ENCODE assay signal across 9 cellular contexts in genomic region chr20:8019998-8020247, GRCh38. TPM values are rescaled to one million over a fixed set of nuclear protein-coding genes. Genes with fewer than 3 reads are reported as not detected.
DNase-seq lines count a peak whose midpoint lies in the region; ATAC-seq, FAIRE-seq and TF ChIP-seq lines count a peak whose summit lies in the region.
"Had no signal": no experiment of that assay in that cellular context is flagged by ENCODE, and none has a peak within 500 bp of the region (broad histone marks: within the 10 kb centered on the region; RNA-seq: fewer than 3 reads in every experiment).

No MANE protein-coding gene starts in this region.

- no peak overlapping the region for H2AK5ac ChIP-seq in H9 (ENCODE audit: insufficient read length, low read length)

- no peak overlapping the region for H3K23ac ChIP-seq in H9 (ENCODE audit: insufficient read length, low read depth, low read length)

- H3K36me3 ChIP-seq in adipocyte (ENCODE audit: control insufficient read depth, insufficient read depth, low read length, severe bottlenecking) (no peaks in the 10 kb centered on the region), keratinocyte (ENCODE audit: control insufficient read depth in 2 of 2, extremely low read depth in 1 of 2, insufficient read depth in 2 of 2, low read length in 2 of 2) (no peaks in the 10 kb centered on the region), stomach smooth muscle (ENCODE audit: control insufficient read depth in 2 of 2, insufficient read depth in 2 of 2, low read length in 2 of 2) (no peaks in the 10 kb centered on the region)

- no peak overlapping the region for H3T11ph ChIP-seq in H9 (ENCODE audit: low read length)

- peak overlapping the region; percentile 40 for H2BK120ac ChIP-seq in H9 (ENCODE audit: low read depth, low read length, poor library complexity, severe bottlenecking)

- FAIRE-seq in keratinocyte (lab: Jason Lieb, UNC) (no peak), HTR-8/SVneo (lab: Jason Lieb, UNC) (no peak)

- DNase-seq in H9 (no peak), adipocyte (ENCODE audit: low read depth) (no peak), keratinocyte (ENCODE audit: low read depth, low spot score) (no peak), HTR-8/SVneo (ENCODE audit: insufficient read length, low spot score) (no peak)
- DNase-seq in activated T-cell treated with anti-CD3 and anti-CD28 coated beads, Interleukin-2, amount 50 U/mL, for 1 hour, result no peak

- peak overlapping the region; percentile 41; the same call in 1 of the 2 replicates for H3K14ac ChIP-seq in H9 (ENCODE audit: insufficient read depth, low read length)

- no peak overlapping the region for H3K56ac ChIP-seq in H9 (ENCODE audit: insufficient read length, low read depth, low read length)

- no peaks in the 10 kb centered on the region for H4K20me1 ChIP-seq in H9 (ENCODE audit: control insufficient read depth, insufficient read depth, insufficient read length)
- no peaks in the 10 kb centered on the region for H4K20me1 ChIP-seq in keratinocyte (ENCODE audit: control insufficient read depth, extremely low read depth, insufficient read depth, low read length)

- peak overlapping the region; percentile 92 for H3K4me3 ChIP-seq in adipocyte (ENCODE audit: low read length)
- peak overlapping the region; percentile 72 to 86 (median 73) for H3K4me3 ChIP-seq in keratinocyte (ENCODE audit: control insufficient read depth in 2 of 3, extremely low read depth in 1 of 3, insufficient read depth in 2 of 3, low read depth in 1 of 3, low read length in 3 of 3)
- H3K4me3 ChIP-seq in stomach smooth muscle (ENCODE audit: low read length in 2 of 2), result peak overlapping the region; percentile 91 to 97

- dilution Hi-C loops in keratinocyte (cut with MboI; ENCODE audit: extremely low pct_ligation_motif_present, low sequenced_read_pairs), result no loop called here

- no peak overlapping the region for H3K4ac ChIP-seq in H9 (ENCODE audit: low read depth, low read length)

- H4K91ac ChIP-seq in H9 (ENCODE audit: insufficient read length, low read depth, low read length), result no peak overlapping the region

- no peaks in the 10 kb centered on the region for H3K36me3 Mint-ChIP-seq in H9 (ENCODE audit: insufficient read depth in 1 of 3, low read depth in 3 of 3)

- H4K8ac ChIP-seq in H9 (replicated peaks; ENCODE audit: insufficient read length, low read depth, low read length), result no peak overlapping the region

- H3K4me1 Mint-ChIP-seq in H9, result peaks cover 0 to 10% of the 10 kb centered on the region in 2 experiments

- H3K4me1 ChIP-seq in H9 (ENCODE audit: insufficient read depth, low read length), result no peaks in the 10 kb centered on the region
- peaks cover 28% of the 10 kb centered on the region for H3K4me1 ChIP-seq in adipocyte (ENCODE audit: control insufficient read depth, insufficient read depth, low read length)
- peaks cover 11% of the 10 kb centered on the region for H3K4me1 ChIP-seq in keratinocyte (ENCODE audit: control insufficient read depth, extremely low read depth, insufficient read depth, low read length)
- H3K4me1 ChIP-seq in stomach smooth muscle (ENCODE audit: control insufficient read depth, insufficient read depth, low read length), result peaks cover 15% of the 10 kb centered on the region

- no peaks in the 10 kb centered on the region; a peak in 1 of 5 replicates for H3K9me3 Mint-ChIP-seq in H9

- H3K27me3 ChIP-seq in H9 (ENCODE audit: insufficient read depth, low read length), result no peaks in the 10 kb centered on the region
- no peaks in the 10 kb centered on the region for H3K27me3 ChIP-seq in adipocyte (replicated peaks; ENCODE audit: control insufficient read depth, insufficient read depth, low read length)
- H3K27me3 ChIP-seq in keratinocyte (ENCODE audit: control insufficient read depth, extremely low read depth, insufficient read depth, low read length), result no peaks in the 10 kb centered on the region
- H3K27me3 ChIP-seq in stomach smooth muscle (ENCODE audit: control insufficient read depth in 1 of 2, insufficient read depth in 2 of 2, low read length in 2 of 2), result no peaks in the 10 kb centered on the region

- H2AFZ ChIP-seq in H9 (ENCODE audit: low read length) (no peak overlapping the region), keratinocyte (ENCODE audit: control insufficient read depth, low read length) (peak overlapping the region; percentile 96)

- no peak overlapping the region for H2BK20ac ChIP-seq in H9 (ENCODE audit: low read depth, low read length, poor library complexity, severe bottlenecking)

- H3K9me1 ChIP-seq in keratinocyte (ENCODE audit: control insufficient read depth, extremely low read depth, insufficient read depth, low read length), result no peaks in the 10 kb centered on the region

- peak overlapping the region in 1 of 2 experiments; percentile 88; a peak in 4 of 5 replicates for H3K4me3 Mint-ChIP-seq in H9

- peaks cover 3% of the 10 kb centered on the region for H3K23me2 ChIP-seq in H9 (ENCODE audit: insufficient read length, low read depth, low read length, poor library complexity, severe bottlenecking)

- H3K9me3 ChIP-seq in H9 (ENCODE audit: control insufficient read depth, low read depth, low read length) (no peaks in the 10 kb centered on the region), adipocyte (ENCODE audit: control insufficient read depth, low read length) (no peaks in the 10 kb centered on the region), keratinocyte (ENCODE audit: control insufficient read depth, low read depth, low read length) (no peaks in the 10 kb centered on the region), stomach smooth muscle (ENCODE audit: control insufficient read depth in 2 of 2, low read length in 2 of 2) (no peaks in the 10 kb centered on the region)

- H3K27ac ChIP-seq in H9 (ENCODE audit: insufficient read length, low read depth, low read length), result no peak overlapping the region
- H3K27ac ChIP-seq in keratinocyte (ENCODE audit: control insufficient read depth, insufficient read depth, low read length), result no peak overlapping the region
- H3K27ac ChIP-seq in stomach smooth muscle (ENCODE audit: low read length), result peak overlapping the region; percentile 89

- no peak overlapping the region for H2BK15ac ChIP-seq in H9 (ENCODE audit: low read depth, low read length)

- H4K5ac ChIP-seq in H9 (ENCODE audit: insufficient read length, low read depth, low read length), result no peak overlapping the region

- peak overlapping the region; percentile 95 for H3K4me2 ChIP-seq in H9 (ENCODE audit: insufficient read depth, insufficient read length, low read length)
- peak overlapping the region; percentile 76 for H3K4me2 ChIP-seq in keratinocyte (ENCODE audit: control insufficient read depth, extremely low read depth, insufficient read depth, low read depth, low read length)

- H3K27ac Mint-ChIP-seq in H9, result peak overlapping the region; percentile 46 to 99 (median 94); a peak in 5 of 7 replicates
- H3K27ac Mint-ChIP-seq: activated CD8-positive, alpha-beta T cell treated with anti-CD3 and anti-CD28 coated beads, Interleukin-2, amount 10 ng/mL, durations not matched to agents 7 days and 5 days had no signal

- ATAC-seq in GM18867 (IDR thresholded peaks at IDR 0.05; ENCODE audit: unreplicated experiment) (no peak), GM19351 (IDR thresholded peaks at IDR 0.05; ENCODE audit: unreplicated experiment) (no peak)

- no peak overlapping the region for H2BK12ac ChIP-seq in H9 (ENCODE audit: insufficient read length, low read depth, low read length)

- no peak overlapping the region for H3K9ac ChIP-seq in H9 (ENCODE audit: extremely low read depth, insufficient read length, low read length)
- H3K9ac ChIP-seq in adipocyte (ENCODE audit: low read length), result peak overlapping the region; percentile 89
- H3K9ac ChIP-seq in keratinocyte (ENCODE audit: control insufficient read depth, extremely low read depth, insufficient read depth, low read length), result no peak overlapping the region
- H3K9ac ChIP-seq in stomach smooth muscle (ENCODE audit: low read length in 2 of 2), result peak overlapping the region in 1 of 2 donors; percentile 80

- WGBS in H9 (ENCODE audit: extremely low coverage, insufficient read length, low lambda C conversion rate), result no CpG with 5 or more reads among the region's 3 CpGs

- TF ChIP-seq CTCF in H9 (conservative IDR thresholded peaks at IDR 0.05) (no peak), keratinocyte (optimal IDR thresholded peaks at IDR 0.05 in 1 of 3, IDR thresholded peaks at IDR 0.05 in 1 of 3, conservative IDR thresholded peaks at IDR 0.05 in 1 of 3; ENCODE audit: extremely low read depth in 1 of 3, insufficient read depth in 2 of 3, low read length in 3 of 3) (no peak)

- H3K79me2 ChIP-seq in H9 (ENCODE audit: insufficient read depth, low read length) (no peaks in the 10 kb centered on the region), keratinocyte (ENCODE audit: control insufficient read depth, insufficient read depth, low read length) (no peaks in the 10 kb centered on the region)

- H3K79me1 ChIP-seq in H9 (ENCODE audit: insufficient read depth, low read depth, low read length, poor library complexity, severe bottlenecking), result no peaks in the 10 kb centered on the region

- H2BK5ac ChIP-seq in H9 (ENCODE audit: insufficient read length, low read length), result no peak overlapping the region

- no peaks in the 10 kb centered on the region; the same call in 1 of the 2 replicates for H3K27me3 Mint-ChIP-seq in H9 (ENCODE audit: low read depth)

- H3K18ac ChIP-seq in H9 (ENCODE audit: insufficient read length, low read depth, low read length), result peak overlapping the region; percentile 32

RNA-seq across cellular contexts. Expression of gene TMX4, which starts 0.4 kb away (rescaled TPM):
- 11.7 and 14.9 TPM in 2 replicates for total RNA-seq in H9 (2021)
- polyA plus RNA-seq in keratinocyte, result 4.7 to 6.8 TPM (median 5.9 TPM) in 3 replicates
- polyA plus RNA-seq in keratinocyte (2011; ENCODE audit: low read depth), result 12.9 TPM
- 3.5 and 5.4 TPM in 2 replicates for polyA plus RNA-seq in keratinocyte (2011; cell fraction: cytosol; rRNA removed)
- 4.4 TPM in 2 replicates for polyA plus RNA-seq in keratinocyte (2011; cell fraction: nucleus; rRNA removed)
- polyA plus RNA-seq in keratinocyte (2012; ENCODE audit: low replicate concordance), result 4.7 and 7.9 TPM in 2 replicates
- polyA minus RNA-seq in keratinocyte, result 3.2 to 8.7 TPM (median 6.8 TPM) in 3 replicates
- 7.9 TPM for polyA minus RNA-seq in keratinocyte (2011; cell fraction: cytosol; rRNA and poly(A)+ RNA removed)
- 4.7 and 8.1 TPM in 2 replicates for polyA minus RNA-seq in keratinocyte (2011; cell fraction: nucleus; rRNA and poly(A)+ RNA removed)
